Comparison of ENCODE assay signal across 8 cellular contexts in the genomic region with DNA sequence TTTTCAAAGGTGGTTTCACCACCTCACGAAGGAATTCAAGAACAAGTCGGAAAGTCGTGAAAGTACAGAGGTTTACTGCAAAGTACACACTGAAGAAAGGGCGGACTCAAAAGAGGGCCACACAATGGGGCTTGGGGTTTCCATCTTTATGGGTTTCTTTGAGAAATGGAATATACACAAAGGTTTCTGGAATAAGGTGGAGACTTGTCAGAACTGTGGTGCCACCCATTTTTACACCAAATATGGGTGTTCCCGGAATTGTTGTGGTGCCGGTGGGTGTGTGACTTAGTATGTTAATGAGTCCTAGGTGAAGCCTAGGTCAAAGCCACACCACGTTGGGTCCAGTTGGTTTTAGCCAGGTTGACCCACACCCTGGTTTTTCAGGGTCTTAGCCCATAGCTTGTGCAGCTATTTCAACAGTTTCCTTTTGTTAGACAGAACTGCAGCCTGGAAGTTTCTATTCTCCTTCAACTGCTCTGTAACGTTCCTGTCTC. TPM values are rescaled to one million over a fixed set of nuclear protein-coding genes. Genes with fewer than 3 reads are reported as not detected.
A peak's percentile ranks its signal among the peaks of the same experiment; 100 is the strongest.
DNase-seq lines count a peak whose midpoint lies in the region; ATAC-seq and TF ChIP-seq lines count a peak whose summit lies in the region.

No MANE protein-coding gene starts in this region.

- no peaks in the 10 kb centered on the region for H3K27me3 Mint-ChIP-seq in activated CD4-positive, alpha-beta T cell treated with anti-CD3 and anti-CD28 coated beads, Interleukin-2, amount 10 ng/mL, durations not matched to agents 24 days and 14 days
- H3K27me3 Mint-ChIP-seq in activated T-cell treated with anti-CD3 and anti-CD28 coated beads, Interleukin-2, amount 50 U/mL, for 72 hours (ENCODE audit: low read depth), result no peaks in the 10 kb centered on the region

- H3K4me3 Mint-ChIP-seq in activated CD4-positive, alpha-beta T cell treated with anti-CD3 and anti-CD28 coated beads, Interleukin-2, amount 10 ng/mL, durations not matched to agents 24 days and 14 days, result peak overlapping the region; percentile 59
- H3K4me3 Mint-ChIP-seq in activated T-cell treated with anti-CD3 and anti-CD28 coated beads, Interleukin-2, amount 50 U/mL, for 72 hours, result peak overlapping the region; percentile 54 to 60

- H3K9me3 ChIP-seq in testis, result no peaks in the 10 kb centered on the region

- no peaks in the 10 kb centered on the region for H3K4me1 ChIP-seq in testis

- peak overlapping the region; percentile 73 to 76 for H3K4me3 ChIP-seq in testis

- no peaks in the 10 kb centered on the region for H3K36me3 ChIP-seq in testis (ENCODE audit: low read depth, missing control alignments)

- peak overlapping the region; percentile 38 for H3K27ac Mint-ChIP-seq in activated CD4-positive, alpha-beta T cell treated with anti-CD3 and anti-CD28 coated beads, Interleukin-2, amount 10 ng/mL, durations not matched to agents 24 days and 14 days
- H3K27ac Mint-ChIP-seq in activated T-cell treated with anti-CD3 and anti-CD28 coated beads, Interleukin-2, amount 50 U/mL, for 72 hours, result no peak overlapping the region

- intact Hi-C loops in activated CD4-positive, alpha-beta T cell treated with anti-CD3 and anti-CD28 coated beads, Interleukin-2, amount 10 ng/mL, durations not matched to agents 24 days and 14 days (cut with micrococcal nuclease), result loop anchor here (1.0 kb wide), 4 partner anchors 20 to 218 kb away; a partner anchor contains a TSS
- intact Hi-C loops in left colon (cut with DNase I, micrococcal nuclease) (no loop called here), testis (cut with DNase I; ENCODE audit: low total_unique reads) (no loop called here)

- H3K4me1 Mint-ChIP-seq in activated CD4-positive, alpha-beta T cell treated with anti-CD3 and anti-CD28 coated beads, Interleukin-2, amount 10 ng/mL, durations not matched to agents 24 days and 14 days, result peaks cover 5% of the 10 kb centered on the region
- peaks cover 19% of the 10 kb centered on the region for H3K4me1 Mint-ChIP-seq in activated T-cell treated with anti-CD3 and anti-CD28 coated beads, Interleukin-2, amount 50 U/mL, for 72 hours (ENCODE audit: low read depth)

- no peak for DNase-seq in activated CD4-positive, alpha-beta T cell treated with anti-CD3 and anti-CD28 coated beads, Interleukin-2, amount 10 ng/mL, durations not matched to agents 24 days and 14 days
- no peak for DNase-seq in activated CD4-positive, alpha-beta T cell treated with anti-CD3 and anti-CD28 coated beads for 1 hour
- DNase-seq in activated T-cell treated with anti-CD3 and anti-CD28 coated beads, Interleukin-2, amount 50 U/mL, for 72 hours, result no peak
- peak; percentile 29 to 56 for DNase-seq in left colon
- no peak for DNase-seq in testis
- no peak for DNase-seq in foreskin melanocyte
- no peak for DNase-seq in pons (ENCODE audit: low spot score)
- no peak for DNase-seq in kidney glomerular epithelial cell (lab: John Stamatoyannopoulos, UW)

- WGBS in testis, 2 donors, result 30 to 31% methylated on average over 8 of the region's 8 CpGs

- no peak for TF ChIP-seq POLR2A in testis (IDR thresholded peaks at IDR 0.05)

- H3K36me3 Mint-ChIP-seq in activated CD4-positive, alpha-beta T cell treated with anti-CD3 and anti-CD28 coated beads, Interleukin-2, amount 10 ng/mL, durations not matched to agents 24 days and 14 days (ENCODE audit: low read depth), result peaks cover 1% of the 10 kb centered on the region
- peaks cover 0 to 2% of the 10 kb centered on the region in 2 donors for H3K36me3 Mint-ChIP-seq in activated T-cell treated with anti-CD3 and anti-CD28 coated beads, Interleukin-2, amount 50 U/mL, for 72 hours (ENCODE audit: insufficient read depth in 2 of 2)

- ATAC-seq in activated T-cell treated with anti-CD3 and anti-CD28 coated beads, Interleukin-2, amount 50 U/mL, for 72 hours (replicated peaks in 1 of 2), result no peak
- ATAC-seq in left colon, result peak; percentile 28

- peak overlapping the region in 1 of 2 donors; percentile 81 for H3K27ac ChIP-seq in testis

- no peak for TF ChIP-seq CTCF in testis (IDR thresholded peaks at IDR 0.05)

- H3K27me3 ChIP-seq in testis, result no peaks in the 10 kb centered on the region

- H3K9me3 Mint-ChIP-seq in activated CD4-positive, alpha-beta T cell treated with anti-CD3 and anti-CD28 coated beads, Interleukin-2, amount 10 ng/mL, durations not matched to agents 24 days and 14 days, result no peaks in the 10 kb centered on the region
- H3K9me3 Mint-ChIP-seq in activated T-cell treated with anti-CD3 and anti-CD28 coated beads, Interleukin-2, amount 50 U/mL, for 72 hours, result peaks cover 1 to 2% of the 10 kb centered on the region in 2 donors

RNA-seq across cellular contexts. Expression of a gene that starts 0.6 kb away (rescaled TPM):
- 20.8 and 22.9 TPM in 2 replicates for total RNA-seq in activated CD4-positive, alpha-beta T cell treated with anti-CD3 and anti-CD28 coated beads, Interleukin-2, amount 10 ng/mL, durations not matched to agents 24 days and 14 days
- total RNA-seq in activated T-cell treated with anti-CD3 and anti-CD28 coated beads, Interleukin-2, amount 50 U/mL, for 72 hours, result 10 to 100 TPM; 12.4 to 12.6 TPM
- total RNA-seq in left colon (10 to 100 TPM; 10.2 to 14.7 TPM), testis (10 to 100 TPM; 10.3 to 18.4 TPM)
- polyA plus RNA-seq in testis (ENCODE audit: insufficient read depth, low read depth, low replicate concordance), result 19.4 TPM

RNA-seq across cellular contexts. Expression of a gene that starts 19.7 kb away (rescaled TPM):
- 0.54 and 0.86 TPM in 2 replicates for total RNA-seq in activated CD4-positive, alpha-beta T cell treated with anti-CD3 and anti-CD28 coated beads, Interleukin-2, amount 10 ng/mL, durations not matched to agents 24 days and 14 days
- total RNA-seq in activated T-cell treated with anti-CD3 and anti-CD28 coated beads, Interleukin-2, amount 50 U/mL, for 72 hours, result under 1 TPM in 1 of 2 donors, not detected in 1; 0.91 TPM
- total RNA-seq in left colon (under 1 TPM; 0.58 to 0.75 TPM), testis (10 to 100 TPM; 10.2 to 15.2 TPM)
- polyA plus RNA-seq in testis (ENCODE audit: insufficient read depth, low read depth, low replicate concordance), result 7.7 TPM

Comparison
In these comparisons a context has a peak if more than half of its experiments do, and no peak if none do; other contexts are left out.
1. DNase-seq: peak in left colon (2 of 2); none in activated CD4-positive, alpha-beta T cell treated with anti-CD3 and anti-CD28 coated beads, Interleukin-2, amount 10 ng/mL, durations not matched to agents 24 days and 14 days (single experiment), activated CD4-positive, alpha-beta T cell treated with anti-CD3 and anti-CD28 coated beads for 1 hour (single experiment), activated T-cell treated with anti-CD3 and anti-CD28 coated beads, Interleukin-2, amount 50 U/mL, for 72 hours (0 of 2), testis (single experiment), foreskin melanocyte (single experiment), pons (single experiment) and kidney glomerular epithelial cell (single experiment).